11 cellular contexts compared by ENCODE assay signal in the genomic region with DNA sequence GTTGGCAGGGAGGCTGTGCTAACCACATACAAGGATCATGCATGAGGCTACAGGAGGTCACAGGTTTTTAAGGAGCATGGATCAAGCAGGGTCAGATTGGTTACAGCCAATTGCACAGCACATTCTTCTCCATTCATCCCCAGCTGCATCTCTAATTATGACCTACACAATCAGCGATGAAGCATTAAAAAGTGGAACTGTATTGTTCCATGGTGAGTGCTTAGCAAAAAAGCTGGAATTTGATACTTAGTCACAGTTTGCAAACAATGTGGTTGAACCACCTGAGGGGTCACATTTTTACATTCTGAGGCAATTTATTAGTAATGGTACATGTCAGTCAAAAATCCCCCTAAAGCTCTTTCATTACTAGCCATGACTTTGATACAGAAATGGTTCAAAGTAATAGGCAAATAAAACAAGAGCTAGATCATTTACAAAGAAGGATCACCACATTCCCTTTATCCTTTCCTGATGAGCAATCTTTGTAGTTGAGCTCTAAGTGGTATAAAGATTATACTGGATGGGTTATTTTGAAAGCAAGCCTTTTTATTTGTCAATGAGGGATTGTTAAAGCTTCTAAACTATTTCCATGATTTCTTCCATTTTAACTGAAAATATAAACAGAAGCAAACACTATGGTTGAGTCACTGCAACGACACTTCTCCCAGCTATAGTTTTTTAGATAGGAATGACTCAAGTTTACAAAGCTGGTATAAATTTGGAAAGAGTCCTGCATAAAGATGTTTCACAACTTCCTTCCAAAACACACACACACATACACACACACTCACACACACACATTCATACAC.
DNase-seq lines count a peak whose midpoint lies in the region; ATAC-seq, FAIRE-seq and TF ChIP-seq lines count a peak whose summit lies in the region.
"Had no signal": no experiment of that assay in that cellular context is flagged by ENCODE, and none has a peak within 500 bp of the region (broad histone marks: within the 10 kb centered on the region; RNA-seq: fewer than 3 reads in every experiment).

No MANE protein-coding gene starts in this region.

- peaks cover 27% of the 10 kb centered on the region for H3K4me1 ChIP-seq in A549

- peak; percentile 49 to 89 for DNase-seq in A549 (ENCODE audit: low read depth in 1 of 2, low spot score in 1 of 2)
- DNase-seq in HEK293T (ENCODE audit: extremely low spot score): no peak
- peak; percentile 73 for DNase-seq in RWPE1 (ENCODE audit: low spot score)
- peak; percentile 93 for DNase-seq in fibroblast of the aortic adventitia (ENCODE audit: low read depth)
- no peak for DNase-seq in posterior vena cava (ENCODE audit: low spot score)
- DNase-seq in NCI-H1436 (lab: John Stamatoyannopoulos, UW): no peak
- DNase-seq in amygdala (lab: John Stamatoyannopoulos, UW): no peak
- DNase-seq: activated CD8-positive, alpha-beta memory T cell treated with anti-CD3 and anti-CD28 coated beads, Interleukin-2, amount 10 ng/mL, durations not matched to agents 7 days and 5 days; CD4-positive, CD25-positive, alpha-beta regulatory T cell; naive B cell had no signal

- CTCF ChIA-PET in A549 (lab: Yijun Ruan, JAX): interaction anchor here (1.5 to 1.7 kb wide), 2 partner anchors 217 to 477 kb away, joined by 4 to 7 read pairs; no protein-coding TSS in a partner anchor
- CTCF ChIA-PET in HEK293T (lab: Yijun Ruan, JAX): no interaction called here
- CTCF ChIA-PET in RWPE1 (lab: Yijun Ruan, JAX): interaction anchor here (0.5 to 0.6 kb wide), 2 partner anchors 218 to 279 kb away, joined by 3 read pairs; no protein-coding TSS in a partner anchor

- H3K27ac ChIP-seq in A549 (peak overlapping the region; percentile 75 to 87), RWPE1 (no peak overlapping the region)

- intact Hi-C loops in posterior vena cava (cut with DNase I): no loop called here

- H3K4me3 ChIP-seq in A549: no peak overlapping the region
- H3K4me3 ChIP-seq in fibroblast of the aortic adventitia (ENCODE audit: low read depth, low read length): no peak overlapping the region

- peak; percentile 17 to 40; a peak in 4 of 5 replicates for TF ChIP-seq RAD21 in A549 (conservative IDR thresholded peaks at IDR 0.05 in 1 of 2, IDR thresholded peaks at IDR 0.05 in 1 of 2)

- peak; percentile 99 for FAIRE-seq in A549 (lab: Jason Lieb, UNC)

- no peak for TF ChIP-seq POLR2A in A549 (IDR thresholded peaks at IDR 0.05; ENCODE audit: low read length)

- TF ChIP-seq EP300 in A549 (IDR thresholded peaks at IDR 0.05): peak; percentile 84 to 94; a peak in 4 of 5 replicates

- 1% methylated on average over 2 of the region's 2 CpGs for WGBS in A549 (ENCODE audit: missing lambda C conversion rate)

- peak overlapping the region; percentile 76 for H3K4me2 ChIP-seq in A549

- POLR2A ChIA-PET in A549 (lab: Yijun Ruan, JAX): interaction anchor here (1.0 to 1.7 kb wide), 4 partner anchors 30 to 390 kb away, joined by 3 to 8 read pairs (median 4); partner anchors contain the start of gene SEMA3A
- POLR2A ChIA-PET in HEK293T (lab: Yijun Ruan, JAX): no interaction called here
- POLR2A ChIA-PET in RWPE1 (lab: Yijun Ruan, JAX; ENCODE audit: low non-redundant PET): no interaction called here

- H3K9me3 ChIP-seq in A549: peaks cover 4% of the 10 kb centered on the region; the same call in 1 of the 3 replicates

- ATAC-seq in A549: peak; percentile 94 to 95
- no peak for ATAC-seq in HG02981 (IDR thresholded peaks at IDR 0.05; ENCODE audit: unreplicated experiment)
- ATAC-seq: activated CD8-positive, alpha-beta memory T cell treated with anti-CD3 and anti-CD28 coated beads, Interleukin-2, amount 10 ng/mL, durations not matched to agents 7 days and 5 days had no signal

- TF ChIP-seq CTCF in A549 (IDR thresholded peaks at IDR 0.05) (no peak), RWPE1 (conservative IDR thresholded peaks at IDR 0.05; ENCODE audit: low read depth) (no peak), fibroblast of the aortic adventitia (IDR thresholded peaks at IDR 0.05; ENCODE audit: insufficient read depth, low read length) (no peak)

TF ChIP-seq in A549, 52 proteins besides CTCF, POLR2A, EP300 and RAD21 (continues in another document):
- TF ChIP-seq RARB (CRISPR knock-in tag; IDR thresholded peaks at IDR 0.05) (peak; percentile 59; the same call in 1 of the 2 replicates), EHF (CRISPR knock-in tag; IDR thresholded peaks at IDR 0.05) (no peak), HES2 (IDR thresholded peaks at IDR 0.05) (peak; percentile 87), HOXB13 (CRISPR knock-in tag; IDR thresholded peaks at IDR 0.05; ENCODE audit: low read depth) (no peak), FOXS1 (CRISPR knock-in tag; IDR thresholded peaks at IDR 0.05) (peak; percentile 72), FOSL2 (IDR thresholded peaks at IDR 0.05) (peak; percentile 84), FOSL2 (CRISPR knock-in tag; IDR thresholded peaks at IDR 0.05) (peak; percentile 92), MAX (IDR thresholded peaks at IDR 0.05) (peak; percentile 47), SMC3 (IDR thresholded peaks at IDR 0.05) (peak; percentile 47), CBX8 (IDR thresholded peaks at IDR 0.05) (no peak), MAFK (IDR thresholded peaks at IDR 0.05; ENCODE audit: partially characterized antibody) (peak; percentile 30), BCL3 (IDR thresholded peaks at IDR 0.05) (peak; percentile 93), HOXB5 (CRISPR knock-in tag; IDR thresholded peaks at IDR 0.05) (peak; percentile 69; the same call in 1 of the 2 replicates), ZFP36 (IDR thresholded peaks at IDR 0.05; ENCODE audit: borderline replicate concordance, partially characterized antibody) (peak; percentile 25), CEBPB (IDR thresholded peaks at IDR 0.05) (peak; percentile 94 to 97), JUN (IDR thresholded peaks at IDR 0.05) (peak; percentile 95 to 97), KDM1A (IDR thresholded peaks at IDR 0.05; ENCODE audit: low read depth) (no peak), GATA3 (IDR thresholded peaks at IDR 0.05; ENCODE audit: borderline replicate concordance) (peak; percentile 95)

TF ChIP-seq in HEK293T, 16 proteins besides CTCF, POLR2A, EP300 and RAD21:
- TF ChIP-seq NFRKB (IDR thresholded peaks at IDR 0.05): no peak
- TF ChIP-seq, protein P1, sequence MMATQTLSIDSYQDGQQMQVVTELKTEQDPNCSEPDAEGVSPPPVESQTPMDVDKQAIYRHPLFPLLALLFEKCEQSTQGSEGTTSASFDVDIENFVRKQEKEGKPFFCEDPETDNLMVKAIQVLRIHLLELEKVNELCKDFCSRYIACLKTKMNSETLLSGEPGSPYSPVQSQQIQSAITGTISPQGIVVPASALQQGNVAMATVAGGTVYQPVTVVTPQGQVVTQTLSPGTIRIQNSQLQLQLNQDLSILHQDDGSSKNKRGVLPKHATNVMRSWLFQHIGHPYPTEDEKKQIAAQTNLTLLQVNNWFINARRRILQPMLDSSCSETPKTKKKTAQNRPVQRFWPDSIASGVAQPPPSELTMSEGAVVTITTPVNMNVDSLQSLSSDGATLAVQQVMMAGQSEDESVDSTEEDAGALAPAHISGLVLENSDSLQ (IDR thresholded peaks at IDR 0.05): peak; percentile 76

Comparison
In these comparisons a context has a peak if more than half of its experiments do, and no peak if none do; other contexts are left out.
1. DNase-seq: peak in A549 (2 of 2), RWPE1 (single experiment) and fibroblast of the aortic adventitia (single experiment); none in HEK293T (single experiment), posterior vena cava (single experiment), NCI-H1436 (single experiment) and amygdala (0 of 56).